In genomic region chr2:181872178-181872577, GRCh38 we compare ENCODE assay signal across 25 cellular contexts.
"Had no signal": no experiment of that assay in that cellular context is flagged by ENCODE, and none has a peak within 500 bp of the region (broad histone marks: within the 10 kb centered on the region; RNA-seq: fewer than 3 reads in every experiment).

No MANE protein-coding gene starts in this region.

- H3K4me3 Mint-ChIP-seq: effector memory CD8-positive, alpha-beta T cell; immature natural killer cell; natural killer cell; stimulated activated naive B cell treated with anti-CD40 and anti-IgM and Interleukin-4, amounts not matched to agents 10 μg/mL and 1 μg/mL and 100 μg/mL, for 72 hours; stimulated activated naive CD8-positive, alpha-beta T cell treated with anti-CD3 and anti-CD28 coated beads, Interleukin-15, Interleukin-2, amounts not matched to agents 100 ng/mL and 50 ng/mL, for 24 hours had no signal

- H3K4me1 Mint-ChIP-seq: immature natural killer cell; natural killer cell; stimulated activated naive B cell treated with anti-CD40 and anti-IgM and Interleukin-4, amounts not matched to agents 10 μg/mL and 1 μg/mL and 100 μg/mL, for 72 hours had no signal

- H3K9me3 ChIP-seq: heart right ventricle, lower lobe of right lung, ovary, right lobe of liver had no signal

- H3K4me1 ChIP-seq: heart right ventricle, lower lobe of right lung, right lobe of liver had no signal

- H3K36me3 ChIP-seq: heart right ventricle, lower lobe of right lung, ovary, right lobe of liver had no signal

- H3K4me3 ChIP-seq: heart right ventricle, lower lobe of right lung, ovary, right lobe of liver had no signal

- H3K27me3 ChIP-seq: heart right ventricle, ovary, right lobe of liver had no signal

- H3K36me3 Mint-ChIP-seq: immature natural killer cell; natural killer cell; stimulated activated naive B cell treated with anti-CD40 and anti-IgM and Interleukin-4, amounts not matched to agents 10 μg/mL and 1 μg/mL and 100 μg/mL, for 72 hours had no signal

- H3K27ac ChIP-seq: epithelial cell of prostate, heart right ventricle, lower lobe of right lung, ovary, right lobe of liver had no signal

- ATAC-seq: effector memory CD8-positive, alpha-beta T cell; esophagus mucosa; heart right ventricle; left colon; left ventricle myocardium superior; lower lobe of right lung; natural killer cell; right lobe of liver; stimulated activated naive B cell treated with anti-CD40 and anti-IgM and Interleukin-4, amounts not matched to agents 10 μg/mL and 1 μg/mL and 100 μg/mL, for 72 hours had no signal

- DNase-seq: cortex of kidney; effector memory CD8-positive, alpha-beta T cell; foreskin melanocyte; glutamatergic neuron; heart right ventricle; hypothalamus; immature natural killer cell; islet precursor cell; kidney glomerular epithelial cell; left colon; left ventricle myocardium superior; lower lobe of right lung; natural killer cell; occipital lobe; ovary; retina; right lobe of liver; small intestine; stimulated activated CD4-positive, alpha-beta T cell treated with anti-CD3 and anti-CD28 coated beads, Interleukin-15, amount 100 ng/mL, for 24 hours; stimulated activated CD4-positive, alpha-beta T cell treated with anti-CD3 and anti-CD28 coated beads, Interleukin-2, amount 100 ng/mL, for 48 hours; stimulated activated naive B cell treated with anti-CD40 and anti-IgM and Interleukin-4, amounts not matched to agents 10 μg/mL and 1 μg/mL and 100 μg/mL, for 72 hours; trophoblast cell had no signal

- H3K9me3 Mint-ChIP-seq: effector memory CD8-positive, alpha-beta T cell; immature natural killer cell; natural killer cell; stimulated activated naive B cell treated with anti-CD40 and anti-IgM and Interleukin-4, amounts not matched to agents 10 μg/mL and 1 μg/mL and 100 μg/mL, for 72 hours; stimulated activated naive CD8-positive, alpha-beta T cell treated with anti-CD3 and anti-CD28 coated beads, Interleukin-15, Interleukin-2, amounts not matched to agents 100 ng/mL and 50 ng/mL, for 24 hours had no signal

- H3K27ac Mint-ChIP-seq: effector memory CD8-positive, alpha-beta T cell; immature natural killer cell; natural killer cell; stimulated activated naive B cell treated with anti-CD40 and anti-IgM and Interleukin-4, amounts not matched to agents 10 μg/mL and 1 μg/mL and 100 μg/mL, for 72 hours; stimulated activated naive CD8-positive, alpha-beta T cell treated with anti-CD3 and anti-CD28 coated beads, Interleukin-15, Interleukin-2, amounts not matched to agents 100 ng/mL and 50 ng/mL, for 24 hours had no signal
